In the genomic region with DNA sequence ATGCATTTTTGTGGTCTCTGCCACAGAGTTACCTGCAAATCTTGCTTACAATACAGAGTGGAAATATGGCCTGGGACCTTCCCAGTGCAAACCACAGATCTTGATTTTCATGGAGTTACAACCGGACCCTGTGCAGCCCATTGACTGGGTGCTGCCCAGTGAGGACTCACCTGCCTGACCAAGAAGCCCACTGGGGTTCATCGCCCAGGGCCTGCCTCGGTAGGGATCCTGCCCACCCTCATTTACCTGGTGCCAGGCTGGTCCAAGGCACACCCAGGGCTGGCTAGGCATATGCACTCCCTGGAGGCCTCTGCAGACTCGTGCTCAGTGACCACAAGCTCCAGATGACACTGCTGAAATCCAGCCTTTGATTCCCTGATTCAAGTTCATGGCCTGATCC, we compare ENCODE assay signal across 34 cellular contexts.
DNase-seq lines count a peak whose midpoint lies in the region; ATAC-seq and TF ChIP-seq lines count a peak whose summit lies in the region.
"Had no signal": no experiment of that assay in that cellular context is flagged by ENCODE, and none has a peak within 500 bp of the region (broad histone marks: within the 10 kb centered on the region; RNA-seq: fewer than 3 reads in every experiment).

No MANE protein-coding gene starts in this region.

- H3K79me2 ChIP-seq in PC-3 (ENCODE audit: low read length): no peaks in the 10 kb centered on the region

- H3K9me3 Mint-ChIP-seq in CD14-positive monocyte: peaks cover 0 to 2% (median 0%) of the 10 kb centered on the region in 7 donors
- H3K9me3 Mint-ChIP-seq in neural crest cell: no peaks in the 10 kb centered on the region
- H3K9me3 Mint-ChIP-seq: CD4-positive, alpha-beta memory T cell; CD4-positive, alpha-beta T cell; CD4-positive, CD25-positive, alpha-beta regulatory T cell; CD8-positive, alpha-beta memory T cell; CD8-positive, alpha-beta T cell had no signal

- BruUV-seq in PC-3 (replicated peaks; lab: Mats Ljungman, UMichigan): no TSS peak

- H3K4me1 Mint-ChIP-seq in CD14-positive monocyte (no peaks in the 10 kb centered on the region), neural crest cell (peaks cover 45% of the 10 kb centered on the region)
- H3K4me1 Mint-ChIP-seq: B cell had no signal

- TF ChIP-seq CTCF in CD14-positive monocyte (IDR thresholded peaks at IDR 0.05) (no peak), neural crest cell (conservative IDR thresholded peaks at IDR 0.05) (no peak), upper lobe of left lung (IDR thresholded peaks at IDR 0.05) (no peak), PC-3 (conservative IDR thresholded peaks at IDR 0.05; ENCODE audit: low read depth, low read length) (no peak)

- H3K27me3 Mint-ChIP-seq in CD14-positive monocyte (ENCODE audit: low read depth in 3 of 3): peaks cover 3 to 18% (median 15%) of the 10 kb centered on the region in 3 donors
- H3K27me3 Mint-ChIP-seq in neural crest cell (ENCODE audit: low read depth): peaks cover 2% of the 10 kb centered on the region
- H3K27me3 Mint-ChIP-seq: CD4-positive, CD25-positive, alpha-beta regulatory T cell had no signal

- no peak for TF ChIP-seq EP300 in upper lobe of left lung (IDR thresholded peaks at IDR 0.05)

- no peak for TF ChIP-seq POLR2A in upper lobe of left lung (IDR thresholded peaks at IDR 0.05)

- H4K8ac ChIP-seq in neuronal stem cell (ENCODE audit: low read depth, low read length): no peak overlapping the region

- no peak overlapping the region for H3K14ac ChIP-seq in neuronal stem cell (ENCODE audit: low read length)

- no peak overlapping the region for H2BK5ac ChIP-seq in neuronal stem cell (ENCODE audit: low read length)

- CTCF ChIA-PET in PC-3 (lab: Charles Lee): no interaction called here

- H3K4me2 ChIP-seq in neuronal stem cell (ENCODE audit: insufficient read depth, low read length, poor library complexity, severe bottlenecking): no peak overlapping the region
- H3K4me2 ChIP-seq in PC-3 (ENCODE audit: low read length): no peak overlapping the region
- H3K4me2 ChIP-seq: A549; BLaER1; BLaER1 treated with 17β-estradiol and CSF1 and Interleukin-3, amounts not matched to agents 10 nM and 100 nM had no signal

- H3K4me3 ChIP-seq in neuronal stem cell (ENCODE audit: low read length in 2 of 2): no peak overlapping the region
- no peak overlapping the region for H3K4me3 ChIP-seq in upper lobe of left lung
- H3K4me3 ChIP-seq in PC-3 (ENCODE audit: low read length): no peak overlapping the region
- H3K4me3 ChIP-seq: A549; BLaER1; BLaER1 treated with 17β-estradiol and CSF1 and Interleukin-3, amounts not matched to agents 10 nM and 100 nM had no signal

- H2AK5ac ChIP-seq in neuronal stem cell (ENCODE audit: low read depth, low read length): no peak overlapping the region

- H4K91ac ChIP-seq in neuronal stem cell (ENCODE audit: low read depth, low read length, poor library complexity): no peak overlapping the region

- no peaks in the 10 kb centered on the region for H3F3A ChIP-seq in PC-3 (ENCODE audit: low read length, unreplicated experiment)

- no peaks in the 10 kb centered on the region for H3K9me2 ChIP-seq in PC-3 (replicated peaks; ENCODE audit: low read length)

- H3K9me3 ChIP-seq in neuronal stem cell (replicated peaks in 1 of 2; ENCODE audit: control insufficient read depth in 2 of 2, insufficient read depth in 1 of 2, low read depth in 1 of 2, low read length in 2 of 2) (no peaks in the 10 kb centered on the region), upper lobe of left lung (no peaks in the 10 kb centered on the region), PC-3 (ENCODE audit: low read length) (no peaks in the 10 kb centered on the region)
- H3K9me3 ChIP-seq: A549; BE2C; BLaER1; BLaER1 treated with 17β-estradiol and CSF1 and Interleukin-3, amounts not matched to agents 10 nM and 100 nM; Caco-2 had no signal

- no peak overlapping the region for H2BK12ac ChIP-seq in neuronal stem cell (ENCODE audit: low read length)

- peak; percentile 43 for DNase-seq in CD14-positive monocyte (ENCODE audit: low spot score)
- no peak for DNase-seq in neural crest cell (ENCODE audit: low read depth, low spot score)
- no peak for DNase-seq in neuronal stem cell (ENCODE audit: low spot score)
- peak; percentile 54 for DNase-seq in posterior vena cava (ENCODE audit: low spot score)
- DNase-seq in upper lobe of left lung: no peak
- DNase-seq in AG08395 (ENCODE audit: low spot score): no peak
- DNase-seq in stimulated activated CD4-positive, alpha-beta T cell treated with anti-CD3 and anti-CD28 coated beads, Interleukin-12 subunit alpha, Interleukin-12 subunit beta, amount 100 ng/mL, for 4 hours: no peak
- no peak for DNase-seq in PC-3
- DNase-seq: 8988T; ACHN; AML-193; BE2C; C1 segment of cervical spinal cord; Caco-2; Calu3; CD4-positive, alpha-beta memory T cell; CD4-positive, alpha-beta T cell; CD4-positive, CD25-positive, alpha-beta regulatory T cell; CD8-positive, alpha-beta memory T cell; CD8-positive, alpha-beta T cell; COR-L47; DMS 273 treated with DMSO at 0.1 percent for 48 hours; DMS153; DMS53; DMS79; DMS79 treated with DMSO at 0.1 percent for 48 hours; DND-41; EL had no signal

- ATAC-seq in upper lobe of left lung (ENCODE audit: low FRiP score in 2 of 2) (no peak), PC-3 (no peak)
- ATAC-seq: A549; CD8-positive, alpha-beta T cell had no signal

- H3K27me3 ChIP-seq in neuronal stem cell (ENCODE audit: control insufficient read depth in 3 of 3, insufficient read depth in 3 of 3, low read depth in 1 of 3, low read length in 3 of 3): peaks cover 0 to 17% (median 0%) of the 10 kb centered on the region in 3 experiments
- no peaks in the 10 kb centered on the region for H3K27me3 ChIP-seq in upper lobe of left lung
- peaks cover 43% of the 10 kb centered on the region for H3K27me3 ChIP-seq in PC-3 (ENCODE audit: low read length)
- H3K27me3 ChIP-seq: BE2C; BLaER1; BLaER1 treated with 17β-estradiol and CSF1 and Interleukin-3, amounts not matched to agents 10 nM and 100 nM had no signal

- POLR2A ChIA-PET in PC-3 (lab: Charles Lee; ENCODE audit: unreplicated experiment): no interaction called here

- H3K9ac ChIP-seq in neuronal stem cell (ENCODE audit: low read depth, low read length, poor library complexity): no peak overlapping the region
- no peak overlapping the region for H3K9ac ChIP-seq in PC-3 (ENCODE audit: low read length)
- H3K9ac ChIP-seq: BLaER1; BLaER1 treated with 17β-estradiol and CSF1 and Interleukin-3, amounts not matched to agents 10 nM and 100 nM had no signal

- H4K20me1 ChIP-seq in PC-3 (ENCODE audit: low read length): no peaks in the 10 kb centered on the region
- H4K20me1 ChIP-seq: BLaER1 had no signal

- peaks cover 4 to 14% of the 10 kb centered on the region in 2 donors for H3K4me1 ChIP-seq in neuronal stem cell (ENCODE audit: control insufficient read depth in 2 of 2, insufficient read depth in 1 of 2, low read depth in 1 of 2, low read length in 2 of 2)
- H3K4me1 ChIP-seq in upper lobe of left lung: peaks cover 0 to 6% (median 0%) of the 10 kb centered on the region in 4 donors
- no peaks in the 10 kb centered on the region for H3K4me1 ChIP-seq in PC-3 (ENCODE audit: insufficient read depth, low read length)
- H3K4me1 ChIP-seq: A549, BE2C, Caco-2 had no signal

- H3K36me3 Mint-ChIP-seq in CD14-positive monocyte: no peaks in the 10 kb centered on the region
- H3K36me3 Mint-ChIP-seq in neural crest cell (ENCODE audit: low read depth): no peaks in the 10 kb centered on the region
- H3K36me3 Mint-ChIP-seq: CD4-positive, alpha-beta memory T cell; CD4-positive, CD25-positive, alpha-beta regulatory T cell; CD8-positive, alpha-beta memory T cell; CD8-positive, alpha-beta T cell had no signal

- no peak overlapping the region for H3K4ac ChIP-seq in neuronal stem cell (ENCODE audit: low read length)

- H3K23ac ChIP-seq in neuronal stem cell (ENCODE audit: low read depth, low read length, poor library complexity): no peak overlapping the region

- peak overlapping the region; percentile 14 for H2BK15ac ChIP-seq in neuronal stem cell (ENCODE audit: low read length)

- H3K18ac ChIP-seq in neuronal stem cell (ENCODE audit: low read length): peak overlapping the region; percentile 33

- intact Hi-C loops in CD14-positive monocyte (cut with micrococcal nuclease) (no loop called here), posterior vena cava (cut with DNase I) (no loop called here), PC-3 (cut with micrococcal nuclease) (no loop called here)

- H3K27ac ChIP-seq in neuronal stem cell (replicated peaks; ENCODE audit: low read length) (no peak overlapping the region), upper lobe of left lung (no peak overlapping the region), PC-3 (ENCODE audit: low read length) (no peak overlapping the region)
- H3K27ac ChIP-seq: 22Rv1; A549; BLaER1; BLaER1 treated with 17β-estradiol and CSF1 and Interleukin-3, amounts not matched to agents 10 nM and 100 nM; C4-2B had no signal

- no peaks in the 10 kb centered on the region for H3K79me1 ChIP-seq in neuronal stem cell (ENCODE audit: low read depth, low read length)

- H2AFZ ChIP-seq in neuronal stem cell (ENCODE audit: low read length) (no peak overlapping the region), PC-3 (ENCODE audit: low read length) (no peak overlapping the region)

- no peak overlapping the region for H2BK120ac ChIP-seq in neuronal stem cell (ENCODE audit: low read depth, low read length)

- WGBS in neuronal stem cell (ENCODE audit: extremely low coverage in 2 of 2, insufficient read length in 2 of 2, insufficient replicate concordance in 1 of 2), 2 donors: no CpG with 5 or more reads among the region's 4 CpGs
- WGBS in upper lobe of left lung, 2 donors: 77 to 83% methylated on average over 1 to 4 of the region's 4 CpGs

- no peaks in the 10 kb centered on the region for H3K36me3 ChIP-seq in neuronal stem cell (replicated peaks in 1 of 2; ENCODE audit: control insufficient read depth in 2 of 2, insufficient read depth in 2 of 2, low read length in 2 of 2)
- no peaks in the 10 kb centered on the region for H3K36me3 ChIP-seq in upper lobe of left lung
- H3K36me3 ChIP-seq in PC-3 (ENCODE audit: low read depth, low read length): no peaks in the 10 kb centered on the region
- H3K36me3 ChIP-seq: BE2C; BLaER1; BLaER1 treated with 17β-estradiol and CSF1 and Interleukin-3, amounts not matched to agents 10 nM and 100 nM had no signal

- no peak overlapping the region for H3K27ac Mint-ChIP-seq in CD14-positive monocyte
- H3K27ac Mint-ChIP-seq in neural crest cell (ENCODE audit: unreplicated experiment): peak overlapping the region; percentile 38
- H3K27ac Mint-ChIP-seq: B cell; CD4-positive, alpha-beta memory T cell; CD4-positive, alpha-beta T cell; CD4-positive, CD25-positive, alpha-beta regulatory T cell; CD8-positive, alpha-beta memory T cell; CD8-positive, alpha-beta T cell had no signal

- H3K4me3 Mint-ChIP-seq in CD14-positive monocyte (no peak overlapping the region), neural crest cell (no peak overlapping the region)
- H3K4me3 Mint-ChIP-seq: B cell; CD4-positive, alpha-beta T cell; CD4-positive, CD25-positive, alpha-beta regulatory T cell; CD8-positive, alpha-beta memory T cell; CD8-positive, alpha-beta T cell had no signal

Comparison
In these comparisons a context has a peak if more than half of its experiments do, and no peak if none do; other contexts are left out.
1. DNase-seq: peak in CD14-positive monocyte (single experiment) and posterior vena cava (single experiment); none in neural crest cell (single experiment), neuronal stem cell (single experiment), upper lobe of left lung (0 of 2), AG08395 (single experiment), stimulated activated CD4-positive, alpha-beta T cell treated with anti-CD3 and anti-CD28 coated beads, Interleukin-12 subunit alpha, Interleukin-12 subunit beta, amount 100 ng/mL, for 4 hours (single experiment) and PC-3 (single experiment).